Comparison of ENCODE assay signal across 13 cellular contexts in genomic region chr12:99529966-99530365, GRCh38.
DNase-seq lines count a peak whose midpoint lies in the region; ATAC-seq and TF ChIP-seq lines count a peak whose summit lies in the region.
"Had no signal": no experiment of that assay in that cellular context is flagged by ENCODE, and none has a peak within 500 bp of the region (broad histone marks: within the 10 kb centered on the region; RNA-seq: fewer than 3 reads in every experiment).

No MANE protein-coding gene starts in this region.

- no peaks in the 10 kb centered on the region for H3K4me1 ChIP-seq in adipocyte (ENCODE audit: control insufficient read depth, insufficient read depth, low read length)
- no peaks in the 10 kb centered on the region for H3K4me1 ChIP-seq in transverse colon

- no peaks in the 10 kb centered on the region for H3K27me3 ChIP-seq in adipocyte (replicated peaks; ENCODE audit: control insufficient read depth, insufficient read depth, low read length)
- H3K27me3 ChIP-seq in transverse colon, result no peaks in the 10 kb centered on the region
- H3K27me3 ChIP-seq: dorsolateral prefrontal cortex had no signal

- intact Hi-C loops in transverse colon (cut with DNase I; ENCODE audit: low total_unique reads), result no loop called here

- H3K4me3 ChIP-seq in adipocyte (ENCODE audit: low read length) (no peak overlapping the region), transverse colon (no peak overlapping the region)
- H3K4me3 ChIP-seq: dorsolateral prefrontal cortex, lung had no signal

- ATAC-seq in GM19463 (IDR thresholded peaks at IDR 0.05; ENCODE audit: unreplicated experiment) (peak; percentile 99), HG03066 (IDR thresholded peaks at IDR 0.05; ENCODE audit: low read depth, unreplicated experiment) (peak; percentile 98)

- TF ChIP-seq EP300 in transverse colon (IDR thresholded peaks at IDR 0.05; ENCODE audit: low read depth), result no peak

- TF ChIP-seq CTCF in transverse colon (IDR thresholded peaks at IDR 0.05), result no peak

- in situ Hi-C loops in transverse colon (cut with MboI; ENCODE audit: low pct_ligation_motif_present in 1 of 4, low pct_unique_long_range_greater_than_20kb in 1 of 4, low sequenced_read_pairs in 3 of 4), result no loop called here

- H3K9ac ChIP-seq in adipocyte (ENCODE audit: low read length), result no peak overlapping the region

- 50 to 58% methylated on average over 2 of the region's 2 CpGs for WGBS in transverse colon (ENCODE audit: low coverage in 1 of 2), 2 donors

- no peak for TF ChIP-seq POLR2A in transverse colon (IDR thresholded peaks at IDR 0.05)

- DNase-seq in GM03348 (ENCODE audit: low spot score) (peak; percentile 2), adipocyte (ENCODE audit: low read depth) (peak; percentile 35), NCI-H1092 treated with DMSO at 0.1 percent for 48 hours (lab: John Stamatoyannopoulos, UW) (no peak), NCI-H2227 treated with DMSO at 0.1 percent for 48 hours (lab: John Stamatoyannopoulos, UW) (no peak), transverse colon (no peak)
- no peak for DNase-seq in central memory CD4-positive, alpha-beta T cell
- DNase-seq: activated CD4-positive, alpha-beta memory T cell treated with anti-CD3 and anti-CD28 coated beads, Interleukin-2, amount 10 ng/mL, durations not matched to agents 7 days and 5 days; C1 segment of cervical spinal cord; dorsolateral prefrontal cortex; stimulated activated CD4-positive, alpha-beta T cell treated with anti-CD3 and anti-CD28 coated beads, Interleukin-4, amount 100 ng/mL, for 1 hour had no signal

- no peak overlapping the region for H3K27ac ChIP-seq in transverse colon
- H3K27ac ChIP-seq: dorsolateral prefrontal cortex had no signal

- no peaks in the 10 kb centered on the region for H3K36me3 ChIP-seq in adipocyte (ENCODE audit: control insufficient read depth, insufficient read depth, low read length, severe bottlenecking)
- no peaks in the 10 kb centered on the region for H3K36me3 ChIP-seq in transverse colon

- H3K9me3 ChIP-seq in adipocyte (ENCODE audit: control insufficient read depth, low read length) (no peaks in the 10 kb centered on the region), transverse colon (no peaks in the 10 kb centered on the region)

Comparison
In these comparisons a context has a peak if more than half of its experiments do, and no peak if none do; other contexts are left out.
1. DNase-seq: peak in GM03348 (single experiment) and adipocyte (single experiment); none in central memory CD4-positive, alpha-beta T cell (single experiment), NCI-H1092 treated with DMSO at 0.1 percent for 48 hours (single experiment), NCI-H2227 treated with DMSO at 0.1 percent for 48 hours (single experiment) and transverse colon (single experiment).